ENCODE assay signal across 1 cellular context in genomic region chr6:141464490-141464889, GRCh38.
TF ChIP-seq lines count a peak whose summit lies in the region.

No MANE protein-coding gene starts in this region.

TF ChIP-seq in GM12878, 131 proteins besides CTCF, POLR2A, EP300 and RAD21 (continued from another document and continues in another):
- no peak for TF ChIP-seq ZNF687 (IDR thresholded peaks at IDR 0.05)
- TF ChIP-seq SMAD1 (IDR thresholded peaks at IDR 0.05; ENCODE audit: low read depth, partially characterized antibody) = no peak
- no peak for TF ChIP-seq ZSCAN29 (IDR thresholded peaks at IDR 0.05)
- peak; percentile 70; the same call in 1 of the 2 replicates for TF ChIP-seq ATF7 (IDR thresholded peaks at IDR 0.05; ENCODE audit: low read depth)
- no peak for TF ChIP-seq SMAD5 (IDR thresholded peaks at IDR 0.05; ENCODE audit: low read depth)
- 0 out of 2 replicates have a peak, but pooled peaks have one; percentile 24 for TF ChIP-seq MEF2A (IDR thresholded peaks at IDR 0.05; ENCODE audit: insufficient read depth, low read depth, low read length)
- no peak for TF ChIP-seq ZNF592 (IDR thresholded peaks at IDR 0.05)
- TF ChIP-seq HDAC2 (IDR thresholded peaks at IDR 0.05) = no peak
- no peak for TF ChIP-seq LARP7 (IDR thresholded peaks at IDR 0.05)
- TF ChIP-seq IRF5 (IDR thresholded peaks at IDR 0.05; ENCODE audit: borderline replicate concordance) = no peak
- TF ChIP-seq RELB (IDR thresholded peaks at IDR 0.05; ENCODE audit: low read depth) = no peak; the same call in 1 of the 2 replicates
- no peak for TF ChIP-seq DPF2 (IDR thresholded peaks at IDR 0.05)
- no peak for TF ChIP-seq ZNF622 (IDR thresholded peaks at IDR 0.05)
- no peak for TF ChIP-seq YY1 (IDR thresholded peaks at IDR 0.05; ENCODE audit: low read depth, low read length)
- TF ChIP-seq BMI1 (IDR thresholded peaks at IDR 0.05; ENCODE audit: borderline replicate concordance) = peak; percentile 98
- no peak for TF ChIP-seq CEBPZ (IDR thresholded peaks at IDR 0.05; ENCODE audit: low read depth, low read length)
- no peak for TF ChIP-seq CBFB (IDR thresholded peaks at IDR 0.05; ENCODE audit: low read depth)
- no peak for TF ChIP-seq POU2F2 (IDR thresholded peaks at IDR 0.05; ENCODE audit: borderline replicate concordance, low read depth, low read length)
- no peak for TF ChIP-seq IKZF2 (IDR thresholded peaks at IDR 0.05)
- no peak for TF ChIP-seq MYC (IDR thresholded peaks at IDR 0.05; ENCODE audit: insufficient read depth, insufficient read length, insufficient replicate concordance, low read length, severe bottlenecking)
- no peak for TF ChIP-seq BACH1 (IDR thresholded peaks at IDR 0.05; ENCODE audit: borderline replicate concordance)
- TF ChIP-seq TAF1 (IDR thresholded peaks at IDR 0.05; ENCODE audit: borderline replicate concordance, low read depth, low read length) = no peak
- no peak for TF ChIP-seq ATF2 (IDR thresholded peaks at IDR 0.05; ENCODE audit: low read length)
- TF ChIP-seq HSF1 (IDR thresholded peaks at IDR 0.05; ENCODE audit: low read depth, low read length) = no peak
- TF ChIP-seq E4F1 (IDR thresholded peaks at IDR 0.05; ENCODE audit: borderline replicate concordance, partially characterized antibody) = no peak
- TF ChIP-seq KAT2A (conservative IDR thresholded peaks at IDR 0.05; ENCODE audit: control insufficient read depth, low read depth, low read length) = no peak
- TF ChIP-seq ZBTB40 (IDR thresholded peaks at IDR 0.05; ENCODE audit: borderline replicate concordance) = peak; percentile 17; the same call in 1 of the 2 replicates
- TF ChIP-seq CREB1 (IDR thresholded peaks at IDR 0.05; ENCODE audit: low read depth) = no peak
